ENCODE assay signal across 8 cellular contexts in the genomic region with DNA sequence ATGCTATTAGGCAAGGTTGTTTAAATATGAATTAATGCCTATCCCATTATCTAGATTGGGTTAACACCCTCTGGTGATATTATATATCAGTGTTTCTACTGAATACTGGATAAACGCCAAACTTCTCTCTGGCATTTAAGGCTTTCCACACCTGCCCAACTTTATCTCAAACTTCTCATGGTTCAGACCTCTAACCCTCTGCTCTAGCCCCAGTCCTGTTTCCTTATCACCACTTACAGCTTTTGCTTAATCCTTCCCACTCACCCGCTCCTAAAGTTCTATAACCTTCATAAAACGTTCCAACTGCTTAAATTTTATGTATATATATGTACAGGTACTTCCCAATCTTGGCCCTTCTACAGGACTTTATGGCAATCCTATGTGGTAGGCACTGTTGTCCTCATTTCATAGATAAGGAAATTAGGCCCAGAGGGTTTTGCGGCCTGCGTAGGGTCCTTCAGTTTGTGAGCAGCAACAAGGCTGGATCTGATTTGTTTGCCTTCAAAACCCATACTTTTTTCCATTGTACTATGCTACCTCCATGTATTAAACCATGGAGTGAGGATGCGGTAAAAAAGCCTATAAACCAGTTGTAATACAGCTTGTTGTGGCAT. TPM values are rescaled to one million over a fixed set of nuclear protein-coding genes. Genes with fewer than 3 reads are reported as not detected.
A peak's percentile ranks its signal among the peaks of the same experiment; 100 is the strongest.
DNase-seq lines count a peak whose midpoint lies in the region; ATAC-seq, FAIRE-seq and TF ChIP-seq lines count a peak whose summit lies in the region.

No MANE protein-coding gene starts in this region.

- no peak overlapping the region for H2AFZ ChIP-seq in GM12878 (ENCODE audit: control insufficient read depth, low read depth, low read length)

- no peaks in the 10 kb centered on the region; the same call in 1 of the 2 replicates for H4K20me1 ChIP-seq in GM12878 (ENCODE audit: control insufficient read depth, insufficient read depth)

- DNase-seq in GM12878 (ENCODE audit: low read depth, low spot score) (no peak), mucosa of descending colon (peak in 1 of 3 donors; percentile 23), HuH-7 (ENCODE audit: low spot score) (no peak), GF-D8 (lab: John Stamatoyannopoulos, UW) (no peak)

- peak overlapping the region; percentile 92 for H3K4me3 ChIP-seq in HUES6 (ENCODE audit: low read depth, low read length)
- H3K4me3 ChIP-seq in GM12878: peak overlapping the region; percentile 91
- H3K4me3 ChIP-seq in mucosa of descending colon: no peak overlapping the region

- CTCF ChIA-PET in GM12878 (lab: Yijun Ruan, JAX): interaction anchor here (0.8 to 2.6 kb wide), 11 partner anchors 9 to 144 kb away, joined by 3 to 13 read pairs (median 5); partner anchors contain the start of genes C1R and SPSB2

- in situ Hi-C loops in GM12878 (cut with MboI): no loop called here

- TF ChIP-seq CTCF in 22Rv1 (IDR thresholded peaks at IDR 0.05) (no peak), GM12878 (IDR thresholded peaks at IDR 0.05 in 2 of 3, conservative IDR thresholded peaks at IDR 0.05 in 1 of 3; ENCODE audit: control insufficient read depth in 2 of 3, extremely low read depth in 1 of 3, insufficient read depth in 1 of 3, low read depth in 3 of 3, low read length in 3 of 3) (no peak), mucosa of descending colon (IDR thresholded peaks at IDR 0.05) (no peak)

- 76% methylated on average over 6 of the region's 6 CpGs for WGBS in GM12878 (ENCODE audit: insufficient coverage, insufficient replicate concordance, low lambda C conversion rate, missing lambda C conversion rate)

- H3K4me1 ChIP-seq in HUES6 (ENCODE audit: control insufficient read depth, insufficient read depth, low read length): peaks cover 13% of the 10 kb centered on the region
- H3K4me1 ChIP-seq in GM12878 (ENCODE audit: control insufficient read depth, insufficient read depth, low read length): no peaks in the 10 kb centered on the region
- H3K4me1 ChIP-seq in mucosa of descending colon (ENCODE audit: low read depth): peaks cover 26% of the 10 kb centered on the region

- FAIRE-seq in GM12878 (lab: Jason Lieb, UNC): no peak

- TSS peak; percentile 73 for BruUV-seq in GM12878 (replicated peaks; lab: Mats Ljungman, UMichigan)

- SMC1A ChIA-PET in GM12878 (lab: Charles Lee; ENCODE audit: uncharacterized antibody, unreplicated experiment): interaction anchor here (0.9 to 3.6 kb wide), 6 partner anchors 9 to 96 kb away, joined by 3 to 11 read pairs (median 6); partner anchors contain the start of gene C1RL

- no peak for TF ChIP-seq POLR2A in GM12878 (IDR thresholded peaks at IDR 0.05; ENCODE audit: low read depth, low read length)

- H3K9me3 ChIP-seq in HUES6 (ENCODE audit: control insufficient read depth, insufficient read depth, low read depth, low read length) (no peaks in the 10 kb centered on the region), GM12878 (replicated peaks; ENCODE audit: control insufficient read depth, insufficient read depth, low read length) (no peaks in the 10 kb centered on the region), mucosa of descending colon (no peaks in the 10 kb centered on the region)

- H3K27me3 ChIP-seq in HUES6 (ENCODE audit: control insufficient read depth, insufficient read depth, low read length) (no peaks in the 10 kb centered on the region), GM12878 (replicated peaks in 1 of 2; ENCODE audit: control insufficient read depth in 2 of 2, insufficient read depth in 2 of 2, low read length in 1 of 2) (no peaks in the 10 kb centered on the region)

- ATAC-seq in GM12878 (no peak), mucosa of descending colon (peak; percentile 2), GM18870 (IDR thresholded peaks at IDR 0.05; ENCODE audit: unreplicated experiment) (no peak), HG03175 (IDR thresholded peaks at IDR 0.05; ENCODE audit: unreplicated experiment) (no peak)

- RAD21 ChIA-PET in GM12878 (lab: Charles Lee; ENCODE audit: unreplicated experiment): interaction anchor here (1.3 to 2.8 kb wide), 3 partner anchors 58 to 96 kb away, joined by 4 to 14 read pairs (median 5); partner anchors contain the start of genes C12orf57 and RNU7-1

- H3K36me3 ChIP-seq in HUES6 (ENCODE audit: control insufficient read depth, insufficient read depth, low read length): peaks cover 8% of the 10 kb centered on the region; the same call in 1 of the 2 replicates
- H3K36me3 ChIP-seq in GM12878 (ENCODE audit: control insufficient read depth in 2 of 2, insufficient read depth in 2 of 2, low read length in 1 of 2): no peaks in the 10 kb centered on the region
- H3K36me3 ChIP-seq in mucosa of descending colon (ENCODE audit: low read depth): peaks cover 10% of the 10 kb centered on the region

- H3K27ac ChIP-seq in 22Rv1 (peak overlapping the region; percentile 90), HUES6 (ENCODE audit: low read depth, low read length) (no peak overlapping the region), GM12878 (ENCODE audit: control insufficient read depth, insufficient read depth) (no peak overlapping the region)

- POLR2A ChIA-PET in GM12878 (lab: Charles Lee): interaction anchor here (0.9 to 2.9 kb wide), 4 partner anchors 11 to 96 kb away, joined by 3 to 10 read pairs (median 4); no protein-coding TSS in a partner anchor

- H3K9ac ChIP-seq in HUES6 (ENCODE audit: low read length) (no peak overlapping the region), GM12878 (ENCODE audit: control insufficient read depth, insufficient read depth, low read length) (0 out of 2 replicates have a peak overlapping the region, but pooled peaks have one; percentile 1)

- TF ChIP-seq EP300 in GM12878 (IDR thresholded peaks at IDR 0.05; ENCODE audit: borderline replicate concordance in 1 of 2, control insufficient read depth in 1 of 2, low read depth in 2 of 2, low read length in 2 of 2): no peak

- peaks cover 16% of the 10 kb centered on the region for H3K79me2 ChIP-seq in GM12878 (ENCODE audit: control insufficient read depth, insufficient read depth, low read length)

- intact Hi-C loops in GM12878 (cut with micrococcal nuclease; ENCODE audit: unreplicated experiment): loop anchor here (5.0 kb wide), 2 partner anchors 45 to 75 kb away; partner anchors contain the start of genes C1R, EMG1 and PHB2
- intact Hi-C loops in mucosa of descending colon (cut with DNase I, micrococcal nuclease): no loop called here

- no peak for TF ChIP-seq RAD21 in GM12878 (IDR thresholded peaks at IDR 0.05; ENCODE audit: insufficient read depth, low read depth, low read length)

- peak overlapping the region; percentile 44 for H3K4me2 ChIP-seq in GM12878 (ENCODE audit: control insufficient read depth, insufficient read depth)

RNA-seq across cellular contexts. Expression of gene LPCAT3, which starts 1.2 kb away (rescaled TPM):
- 21.1 and 26.2 TPM in 2 replicates for total RNA-seq in GM12878 (2013; cell fraction: nucleolus; rRNA removed)
- total RNA-seq in GM12878 (2014; rRNA removed): 19.1 and 21.6 TPM in 2 replicates
- 16.4 and 16.9 TPM in 2 replicates for total RNA-seq in GM12878 (2014; rRNA removed; fragmentation: Illumina TruSeq; extraction: Trizol)
- total RNA-seq in GM12878 (2021): 23.1 and 23.3 TPM in 2 replicates
- 8.8 TPM for polyA plus RNA-seq in GM12878 (2011; ENCODE audit: low read depth)
- polyA plus RNA-seq in GM12878 (2011; rRNA removed): 39.1 and 48.3 TPM in 2 replicates
- 39.1 and 48.0 TPM in 2 replicates for polyA plus RNA-seq in GM12878 (2011; cell fraction: cytosol; rRNA removed)
- polyA plus RNA-seq in GM12878 (2011; cell fraction: nucleus; rRNA removed): 32.9 and 37.5 TPM in 2 replicates
- polyA plus RNA-seq in GM12878 (2012): 14.1 and 15.2 TPM in 2 replicates
- 28.3 and 29.5 TPM in 2 replicates for polyA plus RNA-seq in GM12878 (2014; fragmentation: Illumina TruSeq; extraction: Trizol)
- polyA plus RNA-seq in GM12878 (2014; fragmentation: Nextera tagmentation; extraction: Ambion mirVana): 1 to 10 TPM; 2.6 to 3.7 TPM
- polyA plus RNA-seq in GM12878 (2014; rRNA removed): 28.3 and 31.1 TPM in 2 replicates
- polyA plus RNA-seq in GM12878 (2016; fragmentation: Nextera tagmentation; extraction: Ambion mirVana): 10 to 100 TPM; 22.8 to 24.4 TPM
- 33.4 and 40.0 TPM in 2 replicates for polyA minus RNA-seq in GM12878 (2011; rRNA and poly(A)+ RNA removed)
- 11.0 and 11.6 TPM in 2 replicates for polyA minus RNA-seq in GM12878 (2011; cell fraction: cytosol; rRNA and poly(A)+ RNA removed)
- 12.2 and 20.4 TPM in 2 replicates for polyA minus RNA-seq in GM12878 (2011; cell fraction: nucleus; rRNA and poly(A)+ RNA removed)
- total RNA-seq in mucosa of descending colon: 100 to 1,000 TPM in 2 of 3 donors, 10 to 100 TPM in 1; 79.8 to 121 (median 102) TPM

RNA-seq across cellular contexts. Expression of gene C1S, which starts 43.5 kb away (rescaled TPM):
- 7.5 and 10.3 TPM in 2 replicates for total RNA-seq in GM12878 (2013; cell fraction: nucleolus; rRNA removed)
- total RNA-seq in GM12878 (2014; rRNA removed) (0.73 and 1.1 TPM in 2 replicates), GM12878 (2014; rRNA removed; fragmentation: Illumina TruSeq; extraction: Trizol) (0.09 and 0.27 TPM in 2 replicates), GM12878 (2021) (1.2 and 1.3 TPM in 2 replicates), mucosa of descending colon (100 to 1,000 TPM in 2 of 3 donors, 10 to 100 TPM in 1; 36.0 to 304 (median 168) TPM)
- 0.91 TPM for polyA plus RNA-seq in GM12878 (2011; ENCODE audit: low read depth)
- polyA plus RNA-seq in GM12878 (2011; rRNA removed) (0.96 and 1.1 TPM in 2 replicates), GM12878 (2014; fragmentation: Illumina TruSeq; extraction: Trizol) (0.38 and 0.51 TPM in 2 replicates), GM12878 (2014; fragmentation: Nextera tagmentation; extraction: Ambion mirVana) (under 1 TPM; 0.10 to 0.16 TPM), GM12878 (2014; rRNA removed) (0.34 and 1.4 TPM in 2 replicates), GM12878 (2016; fragmentation: Nextera tagmentation; extraction: Ambion mirVana) (under 1 TPM; 0.20 to 0.32 TPM)
- polyA plus RNA-seq in GM12878 (2011; cell fraction: cytosol; rRNA removed): 0.18 and 0.25 TPM in 2 replicates
- 2.9 and 3.4 TPM in 2 replicates for polyA plus RNA-seq in GM12878 (2011; cell fraction: nucleus; rRNA removed)
- polyA plus RNA-seq in GM12878 (2012): 0.73 and 0.81 TPM in 2 replicates
- polyA minus RNA-seq in GM12878 (2011; rRNA and poly(A)+ RNA removed): 0.98 TPM in 1 of 2 replicates, not detected in the other
- polyA minus RNA-seq in GM12878 (2011; cell fraction: cytosol; rRNA and poly(A)+ RNA removed): not detected in 2 replicates
- 0.48 and 0.97 TPM in 2 replicates for polyA minus RNA-seq in GM12878 (2011; cell fraction: nucleus; rRNA and poly(A)+ RNA removed)

RNA-seq across cellular contexts. Expression of gene EMG1, which starts 46.4 kb away (rescaled TPM):
- total RNA-seq in GM12878 (2013; cell fraction: nucleolus; rRNA removed): 120 and 131 TPM in 2 replicates
- 54.6 and 69.0 TPM in 2 replicates for total RNA-seq in GM12878 (2014; rRNA removed)
- 67.8 and 69.9 TPM in 2 replicates for total RNA-seq in GM12878 (2014; rRNA removed; fragmentation: Illumina TruSeq; extraction: Trizol)
- total RNA-seq in GM12878 (2021): 82.4 and 84.4 TPM in 2 replicates
- polyA plus RNA-seq in GM12878 (2011; ENCODE audit: low read depth): 25.0 TPM
- polyA plus RNA-seq in GM12878 (2011; rRNA removed): 75.9 and 77.7 TPM in 2 replicates
- 52.6 and 55.9 TPM in 2 replicates for polyA plus RNA-seq in GM12878 (2011; cell fraction: cytosol; rRNA removed)
- polyA plus RNA-seq in GM12878 (2011; cell fraction: nucleus; rRNA removed): 44.5 and 60.9 TPM in 2 replicates
- 44.6 and 77.4 TPM in 2 replicates for polyA plus RNA-seq in GM12878 (2012)
- polyA plus RNA-seq in GM12878 (2014; fragmentation: Illumina TruSeq; extraction: Trizol): 77.2 and 91.3 TPM in 2 replicates
- 100 to 1,000 TPM; 158 to 164 TPM for polyA plus RNA-seq in GM12878 (2014; fragmentation: Nextera tagmentation; extraction: Ambion mirVana)
- polyA plus RNA-seq in GM12878 (2014; rRNA removed): 78.0 and 94.4 TPM in 2 replicates
- 100 to 1,000 TPM; 154 to 165 TPM for polyA plus RNA-seq in GM12878 (2016; fragmentation: Nextera tagmentation; extraction: Ambion mirVana)
- 35.5 and 39.6 TPM in 2 replicates for polyA minus RNA-seq in GM12878 (2011; rRNA and poly(A)+ RNA removed)
- 16.1 and 16.7 TPM in 2 replicates for polyA minus RNA-seq in GM12878 (2011; cell fraction: cytosol; rRNA and poly(A)+ RNA removed)
- 25.1 and 34.8 TPM in 2 replicates for polyA minus RNA-seq in GM12878 (2011; cell fraction: nucleus; rRNA and poly(A)+ RNA removed)
- total RNA-seq in mucosa of descending colon: 10 to 100 TPM; 29.6 to 33.7 (median 33.4) TPM

RNA-seq across cellular contexts. Expression of gene PHB2, which starts 46.6 kb away (rescaled TPM):
- 71.8 and 79.5 TPM in 2 replicates for total RNA-seq in GM12878 (2013; cell fraction: nucleolus; rRNA removed)
- total RNA-seq in GM12878 (2014; rRNA removed) (517 and 520 TPM in 2 replicates), GM12878 (2014; rRNA removed; fragmentation: Illumina TruSeq; extraction: Trizol) (421 and 455 TPM in 2 replicates), GM12878 (2021) (466 and 483 TPM in 2 replicates), mucosa of descending colon (100 to 1,000 TPM; 204 to 266 (median 209) TPM)
- polyA plus RNA-seq in GM12878 (2011; ENCODE audit: low read depth): 203 TPM
- polyA plus RNA-seq in GM12878 (2011; rRNA removed) (395 and 522 TPM in 2 replicates), GM12878 (2014; fragmentation: Illumina TruSeq; extraction: Trizol) (410 and 549 TPM in 2 replicates), GM12878 (2014; fragmentation: Nextera tagmentation; extraction: Ambion mirVana) (100 to 1,000 TPM; 112 to 270 TPM), GM12878 (2014; rRNA removed) (586 and 591 TPM in 2 replicates), GM12878 (2016; fragmentation: Nextera tagmentation; extraction: Ambion mirVana) (100 to 1,000 TPM; 412 to 433 TPM)
- polyA plus RNA-seq in GM12878 (2011; cell fraction: cytosol; rRNA removed): 672 and 758 TPM in 2 replicates
- polyA plus RNA-seq in GM12878 (2011; cell fraction: nucleus; rRNA removed): 449 and 501 TPM in 2 replicates
- 307 and 316 TPM in 2 replicates for polyA plus RNA-seq in GM12878 (2012)
- polyA minus RNA-seq in GM12878 (2011; rRNA and poly(A)+ RNA removed): 204 and 309 TPM in 2 replicates
- 112 and 115 TPM in 2 replicates for polyA minus RNA-seq in GM12878 (2011; cell fraction: cytosol; rRNA and poly(A)+ RNA removed)
- polyA minus RNA-seq in GM12878 (2011; cell fraction: nucleus; rRNA and poly(A)+ RNA removed): 98.4 and 155 TPM in 2 replicates
